In genomic region chr2:196453613-196454047, GRCh38 we compare ENCODE assay signal across 8 cellular contexts.
DNase-seq lines count a peak whose midpoint lies in the region; ATAC-seq and TF ChIP-seq lines count a peak whose summit lies in the region.

No MANE protein-coding gene starts in this region.

- no peak overlapping the region for H3K4me3 Mint-ChIP-seq in activated CD8-positive, alpha-beta T cell treated with anti-CD3 and anti-CD28 coated beads for 36 hours

- POLR2A ChIA-PET in activated CD8-positive, alpha-beta T cell treated with anti-CD3 and anti-CD28 coated beads for 36 hours (lab: Charles Lee): interaction anchor here (1.3 kb wide), 1 partner anchor 119 kb away, joined by 3 read pairs; no protein-coding TSS in a partner anchor

- peaks cover 17% of the 10 kb centered on the region for H3K27me3 Mint-ChIP-seq in activated CD8-positive, alpha-beta T cell treated with anti-CD3 and anti-CD28 coated beads for 36 hours

- peak overlapping the region in 1 of 12 donors; percentile 23 for H3K27ac ChIP-seq in heart left ventricle

- H3K9me3 ChIP-seq in heart left ventricle: peaks cover 0 to 5% (median 0%) of the 10 kb centered on the region in 12 donors

- no peak for TF ChIP-seq POLR2A in heart left ventricle (IDR thresholded peaks at IDR 0.05)

- CTCF ChIA-PET in activated CD8-positive, alpha-beta T cell treated with anti-CD3 and anti-CD28 coated beads for 36 hours (lab: Charles Lee): interaction anchor here (0.6 to 3.6 kb wide), 70 partner anchors 9 to 596 kb away, joined by 3 to 63 read pairs (median 5); partner anchors contain the start of genes DNAH7 and HECW2

- no peak overlapping the region for H3K4me3 ChIP-seq in heart left ventricle

- peak; percentile 68 for TF ChIP-seq CTCF in activated CD8-positive, alpha-beta T cell treated with anti-CD3 and anti-CD28 coated beads for 36 hours (IDR thresholded peaks at IDR 0.05)
- TF ChIP-seq CTCF in heart left ventricle (IDR thresholded peaks at IDR 0.05): peak; percentile 37 to 81 (median 68)

- peak; percentile 2 for DNase-seq in NK-92 treated with Interleukin-12 subunit alpha and Interleukin-12 subunit beta, amount 100 ng/mL, for 24 hours (lab: John Stamatoyannopoulos, UW)
- DNase-seq in NK-92 (lab: John Stamatoyannopoulos, UW; ENCODE audit: unreplicated experiment) (no peak), NCI-H146 treated with DMSO at 0.1 percent for 48 hours (lab: John Stamatoyannopoulos, UW; ENCODE audit: unreplicated experiment) (peak; percentile 5), heart left ventricle (peak in 3 of 5 donors; percentile 33 to 43 (median 42)), DMS79 treated with DMSO at 0.1 percent for 48 hours (lab: John Stamatoyannopoulos, UW) (no peak)
- DNase-seq in activated CD8-positive, alpha-beta T cell treated with anti-CD3 and anti-CD28 coated beads for 36 hours: peak; percentile 68
- peak; percentile 22 for DNase-seq in stimulated activated CD4-positive, alpha-beta T cell treated with anti-CD3 and anti-CD28 coated beads, Interleukin-1b, Interleukin-23, amount 100 ng/mL, for 48 hours

- H3K27ac Mint-ChIP-seq in activated CD8-positive, alpha-beta T cell treated with anti-CD3 and anti-CD28 coated beads for 36 hours: no peak overlapping the region

- peaks cover 0 to 15% (median 0%) of the 10 kb centered on the region in 12 donors for H3K4me1 ChIP-seq in heart left ventricle

- no peaks in the 10 kb centered on the region for H3K36me3 ChIP-seq in heart left ventricle

- no peaks in the 10 kb centered on the region for H3K9me3 Mint-ChIP-seq in activated CD8-positive, alpha-beta T cell treated with anti-CD3 and anti-CD28 coated beads for 36 hours

- 7 to 18% (median 11%) methylated on average over 4 of the region's 4 CpGs for WGBS in heart left ventricle, 4 donors

- peaks cover 3% of the 10 kb centered on the region for H3K4me1 Mint-ChIP-seq in activated CD8-positive, alpha-beta T cell treated with anti-CD3 and anti-CD28 coated beads for 36 hours (ENCODE audit: low read depth)

- peaks cover 0 to 8% (median 0%) of the 10 kb centered on the region in 9 donors for H3K27me3 ChIP-seq in heart left ventricle

- no peaks in the 10 kb centered on the region for H3K36me3 Mint-ChIP-seq in activated CD8-positive, alpha-beta T cell treated with anti-CD3 and anti-CD28 coated beads for 36 hours (ENCODE audit: low read depth)

- intact Hi-C loops in activated CD8-positive, alpha-beta T cell treated with anti-CD3 and anti-CD28 coated beads for 36 hours (cut with micrococcal nuclease): loop anchor here (5.0 to 10.0 kb wide), 2 partner anchors 119 to 376 kb away; no protein-coding TSS in a partner anchor
- intact Hi-C loops in heart left ventricle (cut with DNase I): loop anchor here (2.0 to 10.0 kb wide), 11 partner anchors 119 to 379 kb away; no protein-coding TSS in a partner anchor

- peak; percentile 63 for ATAC-seq in HG02571 (IDR thresholded peaks at IDR 0.05; ENCODE audit: unreplicated experiment)
- ATAC-seq in activated CD8-positive, alpha-beta T cell treated with anti-CD3 and anti-CD28 coated beads for 36 hours: peak; percentile 73
- peak; percentile 51 to 69 (median 58) for ATAC-seq in heart left ventricle

Comparison
In these comparisons a context has a peak if more than half of its experiments do, and no peak if none do; other contexts are left out.
1. DNase-seq: peak in NK-92 treated with Interleukin-12 subunit alpha and Interleukin-12 subunit beta, amount 100 ng/mL, for 24 hours (single experiment), NCI-H146 treated with DMSO at 0.1 percent for 48 hours (single experiment), activated CD8-positive, alpha-beta T cell treated with anti-CD3 and anti-CD28 coated beads for 36 hours (single experiment), heart left ventricle (3 of 5) and stimulated activated CD4-positive, alpha-beta T cell treated with anti-CD3 and anti-CD28 coated beads, Interleukin-1b, Interleukin-23, amount 100 ng/mL, for 48 hours (single experiment); none in NK-92 (single experiment) and DMS79 treated with DMSO at 0.1 percent for 48 hours (single experiment).
2. Peak in every context shown above with its lines, with median percentiles within 50 percentile points of each other: ATAC-seq.